In genomic region chr11:76604652-76605241, GRCh38 we compare ENCODE assay signal across 2 cellular contexts.
TF ChIP-seq lines count a peak whose summit lies in the region.

No MANE protein-coding gene starts in this region.

TF ChIP-seq in IMR-90, 13 proteins besides CTCF, POLR2A, EP300 and RAD21 (continued from another document):
- TF ChIP-seq ELK1 (IDR thresholded peaks at IDR 0.05; ENCODE audit: borderline replicate concordance, low read depth, low read length) (no peak), RCOR1 (IDR thresholded peaks at IDR 0.05; ENCODE audit: insufficient replicate concordance, low read length) (no peak), MAZ (IDR thresholded peaks at IDR 0.05; ENCODE audit: borderline replicate concordance, low read depth, low read length) (no peak), NFE2L2 (IDR thresholded peaks at IDR 0.05; ENCODE audit: low read depth, low read length) (no peak), USF2 (IDR thresholded peaks at IDR 0.05; ENCODE audit: low read depth, low read length) (no peak)

TF ChIP-seq in liver, 16 proteins besides CTCF, POLR2A, EP300 and RAD21 (continued from another document):
- TF ChIP-seq MAX (IDR thresholded peaks at IDR 0.05) (peak; percentile 48), SP1 (IDR thresholded peaks at IDR 0.05) (no peak), GABPA (IDR thresholded peaks at IDR 0.05 in 1 of 2, conservative IDR thresholded peaks at IDR 0.05 in 1 of 2) (no peak), REST (IDR thresholded peaks at IDR 0.05) (no peak)
TF ChIP-seq in liver: peak in this region for 5.
